In the genomic region with DNA sequence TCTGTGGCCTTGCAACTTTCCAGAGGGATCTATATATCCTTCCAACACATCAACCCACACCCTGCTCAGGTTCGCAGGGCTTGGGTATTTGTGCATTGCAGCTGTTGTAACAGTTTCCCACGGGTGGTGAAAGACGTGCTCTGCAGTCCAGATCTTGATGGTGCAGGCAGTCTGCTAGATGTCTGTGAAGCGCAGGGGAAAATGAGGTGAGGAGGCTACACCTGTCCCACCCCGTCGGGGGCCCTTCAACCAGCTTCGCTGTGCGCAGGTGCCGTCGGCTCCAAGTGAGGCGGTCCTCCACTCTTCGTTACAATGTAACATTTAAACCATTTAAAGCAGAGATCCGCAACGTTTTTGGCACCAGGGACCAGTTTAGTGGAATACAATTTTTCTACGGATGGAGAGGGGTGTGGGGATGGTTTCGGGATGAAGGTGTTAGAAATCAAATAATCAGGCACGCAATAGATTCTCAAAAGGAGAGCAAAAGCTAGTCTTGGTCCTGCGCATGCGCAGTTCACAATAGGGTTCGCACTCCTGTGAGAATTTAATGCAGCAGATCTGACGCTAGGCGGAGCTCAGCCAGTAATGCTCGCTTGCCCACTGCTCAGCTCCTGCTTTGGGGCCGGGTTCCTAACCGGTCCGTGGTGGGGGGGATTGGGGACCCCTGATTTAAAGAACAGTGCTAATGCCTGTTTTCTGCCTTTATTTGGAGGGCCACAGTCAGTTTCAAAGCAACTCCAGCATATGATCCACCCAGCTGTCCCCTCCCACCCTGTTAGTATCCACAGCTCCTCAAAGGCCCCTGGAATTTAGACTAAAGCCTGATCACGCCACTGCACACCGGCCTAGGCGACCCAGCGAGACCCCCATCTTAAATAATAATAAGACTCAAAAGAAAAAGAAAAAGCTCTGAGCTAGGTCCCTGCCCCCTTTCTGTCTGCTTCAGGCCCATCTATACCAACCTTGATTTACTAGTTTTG, we compare ENCODE assay signal across 1 cellular context.
TF ChIP-seq lines count a peak whose summit lies in the region.

No MANE protein-coding gene starts in this region.

TF ChIP-seq in H1, 55 proteins besides CTCF, POLR2A, EP300 and RAD21 (continued from another document):
- TF ChIP-seq, protein P1, sequence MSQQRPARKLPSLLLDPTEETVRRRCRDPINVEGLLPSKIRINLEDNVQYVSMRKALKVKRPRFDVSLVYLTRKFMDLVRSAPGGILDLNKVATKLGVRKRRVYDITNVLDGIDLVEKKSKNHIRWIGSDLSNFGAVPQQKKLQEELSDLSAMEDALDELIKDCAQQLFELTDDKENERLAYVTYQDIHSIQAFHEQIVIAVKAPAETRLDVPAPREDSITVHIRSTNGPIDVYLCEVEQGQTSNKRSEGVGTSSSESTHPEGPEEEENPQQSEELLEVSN (IDR thresholded peaks at IDR 0.05), result peak; percentile 35; the same call in 1 of the 2 replicates
- TF ChIP-seq SP1 (IDR thresholded peaks at IDR 0.05; ENCODE audit: low read depth, low read length) (no peak), CBX5 (IDR thresholded peaks at IDR 0.05; ENCODE audit: low read depth, low read length) (no peak), TEAD4 (IDR thresholded peaks at IDR 0.05; ENCODE audit: low read depth, low read length) (0 out of 2 replicates have a peak, but pooled peaks have one; percentile 13), EZH2 (IDR thresholded peaks at IDR 0.05; ENCODE audit: low read depth, low read length, severe bottlenecking) (peak; percentile 45), NRF1 (IDR thresholded peaks at IDR 0.05; ENCODE audit: low read depth, low read length) (peak; percentile 71)
